8 cellular contexts compared by ENCODE assay signal in the genomic region with DNA sequence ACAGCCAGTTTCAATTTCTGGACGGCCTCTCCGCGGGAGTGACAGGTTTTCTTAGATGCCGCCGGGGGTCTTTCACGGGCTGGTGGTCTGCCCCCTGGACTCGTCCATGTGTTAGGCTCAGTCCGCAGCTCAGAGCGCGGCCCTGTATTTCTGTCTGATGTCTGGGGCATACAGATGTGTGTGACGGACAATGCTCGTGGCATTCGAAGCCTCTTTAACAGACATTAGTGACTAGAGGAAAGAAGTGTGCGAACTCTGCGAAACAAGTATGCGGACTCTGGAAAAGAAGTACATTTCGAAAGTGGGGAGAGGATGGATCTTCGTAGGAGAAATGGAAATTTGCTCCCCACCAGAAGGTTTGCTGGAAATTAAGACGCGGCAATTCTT. TPM values are rescaled to one million over a fixed set of nuclear protein-coding genes. Genes with fewer than 3 reads are reported as not detected.
DNase-seq lines count a peak whose midpoint lies in the region; TF ChIP-seq lines count a peak whose summit lies in the region.

No MANE protein-coding gene starts in this region.

- DNase-seq in NCI-H2171 treated with DMSO at 0.1 percent for 48 hours (lab: John Stamatoyannopoulos, UW) = peak; percentile 34
- no peak for DNase-seq in NCI-H2171 (lab: John Stamatoyannopoulos, UW)
- peak; percentile 66 for DNase-seq in SHP77 treated with DMSO at 0.1 percent for 48 hours (lab: John Stamatoyannopoulos, UW)
- DNase-seq in epithelial cell of prostate (ENCODE audit: low read depth, low spot score) = no peak
- DNase-seq in iPS-NIHi7 (ENCODE audit: extremely low spot score) = no peak
- DNase-seq in NCI-H510A treated with DMSO at 0.1 percent for 48 hours (lab: John Stamatoyannopoulos, UW) = no peak
- DNase-seq in GDM1 (lab: John Stamatoyannopoulos, UW) = no peak

- TF ChIP-seq CTCF in neural cell (IDR thresholded peaks at IDR 0.05; ENCODE audit: poor library complexity, severe bottlenecking) = no peak

- H4K20me1 ChIP-seq in neural cell (ENCODE audit: insufficient read depth) = no peaks in the 10 kb centered on the region

- no peaks in the 10 kb centered on the region for H3K9me2 ChIP-seq in neural cell (ENCODE audit: insufficient read depth, low read length)

- peak overlapping the region; percentile 84 for H3K9ac ChIP-seq in neural cell (ENCODE audit: low read length)

- peaks cover 33% of the 10 kb centered on the region for H3K79me2 ChIP-seq in neural cell (replicated peaks; ENCODE audit: insufficient read depth, low read length)

- H3K27me3 ChIP-seq in neural cell (ENCODE audit: insufficient read depth, low read depth, low read length) = no peaks in the 10 kb centered on the region

- H3K9me3 ChIP-seq in neural cell (ENCODE audit: low read length) = no peaks in the 10 kb centered on the region

- TF ChIP-seq RAD21 in neural cell (conservative IDR thresholded peaks at IDR 0.05) = no peak

- TF ChIP-seq EP300 in neural cell (conservative IDR thresholded peaks at IDR 0.05; ENCODE audit: poor library complexity, severe bottlenecking) = no peak

- peak overlapping the region; percentile 23 for H3K4me2 ChIP-seq in neural cell (ENCODE audit: low read length)

- H3F3A ChIP-seq in neural cell (ENCODE audit: insufficient read depth, low read length, poor library complexity, severe bottlenecking) = peaks cover 6% of the 10 kb centered on the region

- peak overlapping the region; percentile 73 for H2AFZ ChIP-seq in neural cell (ENCODE audit: low read depth, low read length)

- H3K36me3 ChIP-seq in neural cell (ENCODE audit: insufficient read depth, low read length) = no peaks in the 10 kb centered on the region

- peak overlapping the region; percentile 89 for H3K27ac ChIP-seq in epithelial cell of prostate
- H3K27ac ChIP-seq in neural cell (ENCODE audit: low read length) = peak overlapping the region; percentile 51

- H3K4me3 ChIP-seq in neural cell (ENCODE audit: low read length) = peak overlapping the region; percentile 85

TF ChIP-seq in neural cell, 6 proteins besides CTCF, POLR2A, EP300 and RAD21:
- no peak for TF ChIP-seq POLR2AphosphoS5 (IDR thresholded peaks at IDR 0.05)

RNA-seq across cellular contexts. Expression of a gene that starts 0.8 kb away (rescaled TPM):
- polyA plus RNA-seq in neural cell = 107 and 130 TPM in 2 replicates
- 152 and 154 TPM in 2 replicates for polyA minus RNA-seq in neural cell

Comparison
In these comparisons a context has a peak if more than half of its experiments do, and no peak if none do; other contexts are left out.
1. DNase-seq: peak in NCI-H2171 treated with DMSO at 0.1 percent for 48 hours (single experiment) and SHP77 treated with DMSO at 0.1 percent for 48 hours (single experiment); none in NCI-H2171 (single experiment), epithelial cell of prostate (single experiment), iPS-NIHi7 (single experiment), NCI-H510A treated with DMSO at 0.1 percent for 48 hours (single experiment) and GDM1 (single experiment).